Comparison of ENCODE assay signal across 18 cellular contexts in the genomic region with DNA sequence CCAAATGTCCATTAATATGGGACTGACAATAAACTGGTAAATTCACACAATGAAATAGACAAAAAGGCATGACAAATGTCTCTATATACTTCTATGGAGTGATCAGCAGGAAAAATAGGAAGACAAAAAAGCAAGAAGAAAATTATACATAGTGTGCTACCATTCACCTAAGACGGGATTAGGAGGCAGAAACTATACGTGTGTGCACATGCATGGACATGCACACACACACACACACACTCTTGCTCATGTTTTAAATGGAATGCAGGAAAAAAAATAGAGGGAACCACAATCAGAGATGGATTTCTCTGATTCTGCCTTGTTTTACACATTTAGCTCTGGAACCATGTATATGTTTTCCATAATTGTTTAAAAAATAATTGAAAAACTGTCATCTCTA.
"Had no signal": no experiment of that assay in that cellular context is flagged by ENCODE, and none has a peak within 500 bp of the region (broad histone marks: within the 10 kb centered on the region; RNA-seq: fewer than 3 reads in every experiment).

No MANE protein-coding gene starts in this region.

- H3K4me3 ChIP-seq: gastrocnemius medialis, heart right ventricle, spleen, testis, tibial nerve, upper lobe of right lung had no signal

- H3K9me3 Mint-ChIP-seq: mesothelial cell of epicardium; natural killer cell; neural crest cell; stimulated activated naive CD8-positive, alpha-beta T cell treated with anti-CD3 and anti-CD28 coated beads, Interleukin-15, amount 100 ng/mL, for 72 hours had no signal

- ATAC-seq: gastrocnemius medialis; heart right ventricle; left lobe of liver; natural killer cell; sciatic nerve; stimulated activated naive CD8-positive, alpha-beta T cell treated with anti-CD3 and anti-CD28 coated beads, Interleukin-15, amount 100 ng/mL, for 72 hours had no signal

- H3K27me3 Mint-ChIP-seq: stimulated activated naive B cell treated with anti-CD40 and anti-IgM and Interleukin-4, amounts not matched to agents 10 μg/mL and 1 μg/mL and 100 μg/mL, for 72 hours; stimulated activated naive CD8-positive, alpha-beta T cell treated with anti-CD3 and anti-CD28 coated beads, Interleukin-15, amount 100 ng/mL, for 72 hours had no signal

- H3K4me3 Mint-ChIP-seq: mesothelial cell of epicardium; natural killer cell; neural crest cell; stimulated activated naive CD8-positive, alpha-beta T cell treated with anti-CD3 and anti-CD28 coated beads, Interleukin-15, amount 100 ng/mL, for 72 hours had no signal

- H3K27ac Mint-ChIP-seq: mesothelial cell of epicardium; natural killer cell; stimulated activated naive B cell treated with anti-CD40 and anti-IgM and Interleukin-4, amounts not matched to agents 10 μg/mL and 1 μg/mL and 100 μg/mL, for 72 hours had no signal

- H3K36me3 Mint-ChIP-seq: mesothelial cell of epicardium, natural killer cell had no signal

- DNase-seq: gastrocnemius medialis; heart right ventricle; hypothalamus; natural killer cell; posterior cingulate gyrus; spleen; stimulated activated CD4-positive, alpha-beta T cell treated with anti-CD3 and anti-CD28 coated beads, Interleukin-15, amount 100 ng/mL, for 24 hours; stimulated activated CD4-positive, alpha-beta T cell treated with anti-CD3 and anti-CD28 coated beads, Interleukin-1b, Interleukin-23, amount 100 ng/mL, for 48 hours; stimulated activated CD4-positive, alpha-beta T cell treated with anti-CD3 and anti-CD28 coated beads, Interleukin-4, amount 100 ng/mL, for 24 hours; stimulated activated naive B cell treated with anti-CD40 and anti-IgM and Interleukin-4, amounts not matched to agents 10 μg/mL and 1 μg/mL and 100 μg/mL, for 72 hours; stimulated activated naive CD8-positive, alpha-beta T cell treated with anti-CD3 and anti-CD28 coated beads, Interleukin-15, amount 100 ng/mL, for 72 hours; testis; upper lobe of right lung had no signal

- H3K27ac ChIP-seq: gastrocnemius medialis, heart right ventricle, spleen, testis, tibial nerve, upper lobe of right lung had no signal
